8 cellular contexts compared by ENCODE assay signal in genomic region chr1:47997289-47998200, GRCh38. TPM values are rescaled to one million over a fixed set of nuclear protein-coding genes. Genes with fewer than 3 reads are reported as not detected.
A peak's percentile ranks its signal among the peaks of the same experiment; 100 is the strongest.
DNase-seq lines count a peak whose midpoint lies in the region; ATAC-seq lines count a peak whose summit lies in the region.

TRABD2B (minus strand) TSS chr1:47997385.

- ATAC-seq in HG02798 (IDR thresholded peaks at IDR 0.05; ENCODE audit: poor library complexity, unreplicated experiment) = peak; percentile 90

- DNase-seq in DMS 273 (lab: John Stamatoyannopoulos, UW; ENCODE audit: unreplicated experiment) (peak; percentile 89), DMS 273 treated with DMSO at 0.1 percent for 48 hours (lab: John Stamatoyannopoulos, UW) (no peak), NCI-H2227 treated with DMSO at 0.1 percent for 48 hours (lab: John Stamatoyannopoulos, UW) (peak; percentile 27), lung microvascular endothelial cell (ENCODE audit: low read depth in 2 of 2) (peak; percentile 62 to 67)
- peak; percentile 63 to 71 for DNase-seq in activated CD4-positive, alpha-beta T cell treated with anti-CD3 and anti-CD28 coated beads, Interleukin-2, amount 50 U/mL, for 48 hours
- DNase-seq in effector CD4-positive, alpha-beta T cell = peak; percentile 20
- DNase-seq in stimulated activated CD4-positive, alpha-beta T cell treated with anti-CD3 and anti-CD28 coated beads, TNF-alpha, amount 100 ng/mL, for 24 hours (ENCODE audit: low read depth in 3 of 3) = peak; percentile 23 to 58 (median 43)

RNA-seq across cellular contexts. Expression of gene TRABD2B, which starts in this region (rescaled TPM):
- not detected in 2 replicates for total RNA-seq in lung microvascular endothelial cell

Comparison
In these comparisons a context has a peak if more than half of its experiments do, and no peak if none do; other contexts are left out.
1. Peak in DNase-seq in lung microvascular endothelial cell; RNA of the gene not detected or under 1 TPM.